Comparison of ENCODE assay signal across 11 cellular contexts in the genomic region with DNA sequence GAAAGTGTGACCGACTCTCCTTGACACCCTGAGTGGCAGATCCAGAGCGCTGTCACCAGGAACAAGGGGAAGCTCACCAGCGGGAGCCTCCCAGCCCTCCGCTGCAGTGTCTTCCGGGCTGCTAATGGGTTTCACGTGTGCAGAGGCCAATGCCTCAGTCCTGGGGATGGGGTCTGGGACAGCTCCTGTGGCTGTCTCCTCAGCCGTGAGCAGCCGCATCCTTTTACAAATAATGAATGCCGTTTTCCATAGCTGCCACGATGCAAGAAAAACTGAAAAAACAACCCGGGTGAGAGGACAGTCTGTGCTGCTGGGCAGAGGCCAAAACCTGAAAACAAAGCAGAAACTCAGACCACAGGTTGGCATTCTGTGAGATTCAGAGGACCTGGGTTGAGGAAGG.
DNase-seq lines count a peak whose midpoint lies in the region; ATAC-seq, FAIRE-seq and TF ChIP-seq lines count a peak whose summit lies in the region.
"Had no signal": no experiment of that assay in that cellular context is flagged by ENCODE, and none has a peak within 500 bp of the region (broad histone marks: within the 10 kb centered on the region; RNA-seq: fewer than 3 reads in every experiment).

No MANE protein-coding gene starts in this region.

- H3K9me3 Mint-ChIP-seq in activated naive CD8-positive, alpha-beta T cell (ENCODE audit: low read depth), result no peaks in the 10 kb centered on the region
- H3K9me3 Mint-ChIP-seq in activated naive CD8-positive, alpha-beta T cell treated with anti-CD3 and anti-CD28 coated beads, Interleukin-2, amount 50 U/mL, for 24 hours, result no peaks in the 10 kb centered on the region
- H3K9me3 Mint-ChIP-seq: activated naive CD4-positive, alpha-beta T cell treated with anti-CD3 and anti-CD28 coated beads, Interleukin-2, amount 50 U/mL, for 72 hours had no signal

- H3K4me1 ChIP-seq in thyroid gland (peaks cover 51 to 75% of the 10 kb centered on the region in 2 donors), foreskin keratinocyte (no peaks in the 10 kb centered on the region)

- peaks cover 55% of the 10 kb centered on the region for H3K4me1 Mint-ChIP-seq in activated naive CD8-positive, alpha-beta T cell (ENCODE audit: low read depth)
- H3K4me1 Mint-ChIP-seq in activated naive CD8-positive, alpha-beta T cell treated with anti-CD3 and anti-CD28 coated beads, Interleukin-2, amount 50 U/mL, for 24 hours, result peaks cover 33% of the 10 kb centered on the region

- H3K4me3 Mint-ChIP-seq in activated naive CD8-positive, alpha-beta T cell, result peak overlapping the region; percentile 46
- H3K4me3 Mint-ChIP-seq in activated naive CD8-positive, alpha-beta T cell treated with anti-CD3 and anti-CD28 coated beads, Interleukin-2, amount 50 U/mL, for 24 hours, result no peak overlapping the region

- no peak for FAIRE-seq in urothelium cell line (lab: Jason Lieb, UNC)
- FAIRE-seq: endometrium had no signal

- no peaks in the 10 kb centered on the region for H3K9me3 ChIP-seq in thyroid gland
- H3K9me3 ChIP-seq: BLaER1 had no signal

- intact Hi-C loops in thyroid gland (cut with DNase I), result no loop called here
- intact Hi-C loops in left colon (cut with DNase I, micrococcal nuclease), result no loop called here

- TF ChIP-seq POLR2A in thyroid gland (IDR thresholded peaks at IDR 0.05), result peak in 1 of 2 donors; percentile 57

- H3K36me3 Mint-ChIP-seq in activated naive CD8-positive, alpha-beta T cell, result no peaks in the 10 kb centered on the region
- no peaks in the 10 kb centered on the region for H3K36me3 Mint-ChIP-seq in activated naive CD8-positive, alpha-beta T cell treated with anti-CD3 and anti-CD28 coated beads, Interleukin-2, amount 50 U/mL, for 24 hours (ENCODE audit: low read depth)
- H3K36me3 Mint-ChIP-seq: activated naive CD4-positive, alpha-beta T cell treated with anti-CD3 and anti-CD28 coated beads, Interleukin-2, amount 50 U/mL, for 72 hours had no signal

- WGBS in thyroid gland, 2 donors, result 18% methylated on average over 5 to 11 of the region's 11 CpGs

- no peak overlapping the region for H3K4me3 ChIP-seq in thyroid gland (replicated peaks in 1 of 3)
- H3K4me3 ChIP-seq: BLaER1 had no signal

- DNase-seq in activated naive CD8-positive, alpha-beta T cell treated with anti-CD3 and anti-CD28 coated beads, Interleukin-2, amount 50 U/mL, for 24 hours, result no peak
- peak; percentile 57 for DNase-seq in medulla oblongata (ENCODE audit: extremely low spot score)
- peak; percentile 84 for DNase-seq in thyroid gland
- no peak for DNase-seq in urothelium cell line (ENCODE audit: low spot score)
- no peak for DNase-seq in foreskin keratinocyte
- DNase-seq in left colon, result no peak

- TF ChIP-seq CTCF in VCaP (conservative IDR thresholded peaks at IDR 0.05), result no peak
- no peak for TF ChIP-seq CTCF in thyroid gland (IDR thresholded peaks at IDR 0.05)
- TF ChIP-seq CTCF in foreskin keratinocyte (conservative IDR thresholded peaks at IDR 0.05), result no peak

- H3K27me3 Mint-ChIP-seq in activated naive CD8-positive, alpha-beta T cell, result no peaks in the 10 kb centered on the region
- peaks cover 3% of the 10 kb centered on the region for H3K27me3 Mint-ChIP-seq in activated naive CD8-positive, alpha-beta T cell treated with anti-CD3 and anti-CD28 coated beads, Interleukin-2, amount 50 U/mL, for 24 hours

- peak overlapping the region; percentile 98 for H3K27ac ChIP-seq in VCaP
- peak overlapping the region; percentile 89 to 95 (median 93) for H3K27ac ChIP-seq in thyroid gland
- no peak overlapping the region for H3K27ac ChIP-seq in foreskin keratinocyte
- H3K27ac ChIP-seq: BLaER1 had no signal

- H3K27me3 ChIP-seq in thyroid gland, result no peaks in the 10 kb centered on the region
- H3K27me3 ChIP-seq in foreskin keratinocyte, result peaks cover 37% of the 10 kb centered on the region
- H3K27me3 ChIP-seq: BLaER1 had no signal

- peak overlapping the region; percentile 16 for H3K27ac Mint-ChIP-seq in activated naive CD8-positive, alpha-beta T cell
- no peak overlapping the region for H3K27ac Mint-ChIP-seq in activated naive CD8-positive, alpha-beta T cell treated with anti-CD3 and anti-CD28 coated beads, Interleukin-2, amount 50 U/mL, for 24 hours
- H3K27ac Mint-ChIP-seq: activated naive CD4-positive, alpha-beta T cell treated with anti-CD3 and anti-CD28 coated beads, Interleukin-2, amount 50 U/mL, for 72 hours had no signal

- no peaks in the 10 kb centered on the region for H3K36me3 ChIP-seq in thyroid gland
- H3K36me3 ChIP-seq: BLaER1 had no signal

- ATAC-seq in activated naive CD8-positive, alpha-beta T cell treated with anti-CD3 and anti-CD28 coated beads, Interleukin-2, amount 50 U/mL, for 24 hours, result no peak
- ATAC-seq in foreskin keratinocyte (no peak), left colon (no peak)

Comparison
In these comparisons a context has a peak if more than half of its experiments do, and no peak if none do; other contexts are left out.
1. DNase-seq: peak in medulla oblongata (single experiment) and thyroid gland (2 of 2); none in activated naive CD8-positive, alpha-beta T cell treated with anti-CD3 and anti-CD28 coated beads, Interleukin-2, amount 50 U/mL, for 24 hours (single experiment), urothelium cell line (single experiment), foreskin keratinocyte (0 of 2) and left colon (0 of 2).